ENCODE assay signal across 8 cellular contexts in the genomic region with DNA sequence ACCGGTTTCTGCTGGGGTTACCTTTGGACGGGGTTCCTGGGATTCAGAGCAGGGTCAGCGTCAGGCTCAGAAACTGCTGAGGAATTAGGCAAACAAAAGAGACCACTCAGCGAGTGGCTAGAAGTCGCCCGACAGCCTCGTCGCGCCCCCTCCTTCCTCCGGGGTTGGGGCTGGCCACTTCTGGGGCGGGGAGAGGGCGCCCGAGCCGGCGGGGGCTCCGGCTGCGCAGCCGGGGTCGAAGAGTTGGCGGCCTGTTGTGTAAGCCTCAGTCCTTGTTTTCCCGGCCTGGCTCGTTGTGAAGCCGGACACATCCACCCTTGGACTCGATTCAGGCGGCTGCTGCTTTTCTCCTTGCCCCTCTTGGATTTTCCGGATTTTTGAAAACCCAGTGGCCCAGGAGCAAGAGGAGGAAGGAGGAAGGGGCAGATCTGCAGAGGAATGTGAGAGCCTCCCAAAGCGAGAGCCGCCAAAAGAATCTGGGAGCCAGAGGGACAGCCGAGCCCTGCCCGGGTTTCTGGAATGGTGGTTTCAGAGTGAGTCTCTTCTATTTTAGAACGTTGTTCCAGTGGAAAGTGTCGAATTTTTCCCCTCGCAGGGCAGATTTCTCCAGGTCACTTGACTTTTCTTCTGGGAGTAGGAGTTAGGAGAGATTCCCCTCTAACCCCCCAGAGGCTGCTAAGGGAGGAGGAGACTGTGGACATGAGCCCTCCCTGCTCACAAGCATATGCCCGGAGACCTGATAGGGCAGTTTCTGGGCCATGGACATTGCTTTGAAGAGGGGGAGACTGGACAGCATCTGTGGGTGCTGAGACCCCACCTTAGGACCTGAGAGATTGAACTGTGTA. TPM values are rescaled to one million over a fixed set of nuclear protein-coding genes. Genes with fewer than 3 reads are reported as not detected.
DNase-seq lines count a peak whose midpoint lies in the region; ATAC-seq, FAIRE-seq and TF ChIP-seq lines count a peak whose summit lies in the region.

No MANE protein-coding gene starts in this region.

- H3K14ac ChIP-seq in trophoblast cell (ENCODE audit: low read length) = peak overlapping the region; percentile 56

- no peaks in the 10 kb centered on the region for H3K9me3 Mint-ChIP-seq in activated T-cell treated with anti-CD3 and anti-CD28 coated beads, Interleukin-2, amount 50 U/mL, for 4 hours
- H3K9me3 Mint-ChIP-seq in activated naive CD4-positive, alpha-beta T cell treated with anti-CD3 and anti-CD28 coated beads, Interleukin-2, amount 50 U/mL, for 72 hours = no peaks in the 10 kb centered on the region

- 2 to 4% methylated on average over 29 to 34 of the region's 34 CpGs for WGBS in heart right ventricle, 2 donors
- no CpG with 5 or more reads among the region's 34 CpGs for WGBS in trophoblast cell (ENCODE audit: extremely low coverage, insufficient coverage, insufficient read length)

- H2AK5ac ChIP-seq in trophoblast cell (ENCODE audit: low read length) = peak overlapping the region; percentile 4

- intact Hi-C loops in heart right ventricle (cut with DNase I) = loop anchor here in 1 of 10 donors (10.0 kb wide), 1 partner anchor 256 kb away; the partner anchor contains the start of gene FBXO22

- peaks cover 14% of the 10 kb centered on the region for H3K79me2 ChIP-seq in trophoblast cell (ENCODE audit: control insufficient read depth, insufficient read depth, low read length, poor library complexity)

- FAIRE-seq in GM19239 (lab: Jason Lieb, UNC) = no peak

- peak overlapping the region; percentile 78 for H3K18ac ChIP-seq in trophoblast cell (ENCODE audit: low read length)

- TF ChIP-seq CTCF in heart right ventricle (IDR thresholded peaks at IDR 0.05) = no peak

- peak overlapping the region; percentile 50 for H3K9ac ChIP-seq in trophoblast cell (ENCODE audit: low read length)

- peak overlapping the region; percentile 28 for H2BK120ac ChIP-seq in trophoblast cell (ENCODE audit: insufficient read depth, low read length, poor library complexity)

- peak overlapping the region; percentile 73 for H4K8ac ChIP-seq in trophoblast cell (ENCODE audit: low read depth, low read length)

- H3K27ac ChIP-seq in heart right ventricle (peak overlapping the region; percentile 90 to 98 (median 96)), trophoblast cell (ENCODE audit: low read depth, low read length) (peak overlapping the region; percentile 92)

- peak overlapping the region; percentile 67 to 87 (median 77) for H3K4me3 ChIP-seq in heart right ventricle
- H3K4me3 ChIP-seq in trophoblast cell (ENCODE audit: low read depth, low read length) = peak overlapping the region; percentile 76

- peaks cover 4% of the 10 kb centered on the region for H3K27me3 Mint-ChIP-seq in activated T-cell treated with anti-CD3 and anti-CD28 coated beads, Interleukin-2, amount 50 U/mL, for 4 hours (ENCODE audit: low read depth)

- H4K91ac ChIP-seq in trophoblast cell (ENCODE audit: low read depth, low read length) = peak overlapping the region; percentile 95

- H3K27me3 ChIP-seq in heart right ventricle (peaks cover 0 to 5% (median 0%) of the 10 kb centered on the region in 7 donors), trophoblast cell (ENCODE audit: insufficient read depth, low read length) (no peaks in the 10 kb centered on the region)

- H3K4ac ChIP-seq in trophoblast cell (ENCODE audit: low read depth, low read length) = peak overlapping the region; percentile 71

- peak overlapping the region; percentile 55 for H2AFZ ChIP-seq in trophoblast cell (ENCODE audit: insufficient read depth, low read length, poor library complexity)

- H3K4me1 Mint-ChIP-seq in activated T-cell treated with anti-CD3 and anti-CD28 coated beads, Interleukin-2, amount 50 U/mL, for 4 hours (ENCODE audit: low read depth) = peaks cover 35% of the 10 kb centered on the region

- peak overlapping the region; percentile 5 for H2BK12ac ChIP-seq in trophoblast cell (ENCODE audit: low read length)

- H3K4me1 ChIP-seq in heart right ventricle (peaks cover 41 to 67% (median 59%) of the 10 kb centered on the region in 9 donors), trophoblast cell (ENCODE audit: control insufficient read depth in 1 of 2, insufficient read depth in 2 of 2, low read length in 2 of 2) (peaks cover 35 to 46% of the 10 kb centered on the region in 2 experiments)

- peaks cover 18% of the 10 kb centered on the region for H3K79me1 ChIP-seq in trophoblast cell (ENCODE audit: low read length)

- peaks cover 0 to 28% (median 0%) of the 10 kb centered on the region in 9 donors for H3K36me3 ChIP-seq in heart right ventricle
- peaks cover 10 to 17% of the 10 kb centered on the region in 2 experiments for H3K36me3 ChIP-seq in trophoblast cell (ENCODE audit: control insufficient read depth in 1 of 2, insufficient read depth in 2 of 2, low read length in 2 of 2)

- peak overlapping the region; percentile 82 for H3K4me2 ChIP-seq in trophoblast cell (ENCODE audit: low read length)

- H3K4me3 Mint-ChIP-seq in activated T-cell treated with anti-CD3 and anti-CD28 coated beads, Interleukin-2, amount 50 U/mL, for 4 hours = peak overlapping the region; percentile 81

- H3K9me3 ChIP-seq in heart right ventricle (no peaks in the 10 kb centered on the region), trophoblast cell (ENCODE audit: insufficient read depth, low read depth, low read length) (no peaks in the 10 kb centered on the region)

- H3K27ac Mint-ChIP-seq in activated naive CD4-positive, alpha-beta T cell treated with anti-CD3 and anti-CD28 coated beads, Interleukin-2, amount 50 U/mL, for 72 hours = peak overlapping the region; percentile 36 to 82

- H4K12ac ChIP-seq in trophoblast cell (ENCODE audit: low read depth, low read length) = peak overlapping the region; percentile 29

- peak overlapping the region; percentile 58 for H2BK5ac ChIP-seq in trophoblast cell (ENCODE audit: low read depth, low read length, poor library complexity)

- no peaks in the 10 kb centered on the region for H3K36me3 Mint-ChIP-seq in activated T-cell treated with anti-CD3 and anti-CD28 coated beads, Interleukin-2, amount 50 U/mL, for 4 hours (ENCODE audit: insufficient read depth)
- no peaks in the 10 kb centered on the region for H3K36me3 Mint-ChIP-seq in activated naive CD4-positive, alpha-beta T cell treated with anti-CD3 and anti-CD28 coated beads, Interleukin-2, amount 50 U/mL, for 72 hours

- peak in 1 of 2 donors; percentile 15 for ATAC-seq in activated T-cell treated with anti-CD3 and anti-CD28 coated beads, Interleukin-2, amount 50 U/mL, for 4 hours
- peak in 1 of 2 donors; percentile 10 for ATAC-seq in activated naive CD4-positive, alpha-beta T cell treated with anti-CD3 and anti-CD28 coated beads, Interleukin-2, amount 50 U/mL, for 72 hours
- ATAC-seq in heart right ventricle (peak; percentile 24 to 46 (median 37)), HG03442 (IDR thresholded peaks at IDR 0.05; ENCODE audit: unreplicated experiment) (no peak)

- DNase-seq in activated T-cell treated with anti-CD3 and anti-CD28 coated beads, Interleukin-2, amount 50 U/mL, for 4 hours = no peak
- DNase-seq in activated T-cell treated with anti-CD3 and anti-CD28 coated beads, Interleukin-2, amount 50 U/mL, for 48 hours = no peak
- no peak for DNase-seq in activated naive CD4-positive, alpha-beta T cell treated with anti-CD3 and anti-CD28 coated beads, Interleukin-2, amount 50 U/mL, for 72 hours (ENCODE audit: low spot score in 2 of 2)
- DNase-seq in heart right ventricle (peak; percentile 53 to 59), trophoblast cell (peak in 1 of 2 donors; percentile 35), GM19239 (ENCODE audit: insufficient read length, low spot score) (no peak), epidermal melanocyte (ENCODE audit: insufficient read length, low spot score) (no peak)

- H3K23ac ChIP-seq in trophoblast cell (ENCODE audit: low read length) = no peak overlapping the region

RNA-seq across cellular contexts. Expression of gene SNX33, which starts 0.7 kb away (rescaled TPM):
- total RNA-seq in activated T-cell treated with anti-CD3 and anti-CD28 coated beads, Interleukin-2, amount 50 U/mL, for 4 hours = 1 to 10 TPM; 2.4 to 3.4 (median 2.5) TPM
- total RNA-seq in activated naive CD4-positive, alpha-beta T cell treated with anti-CD3 and anti-CD28 coated beads, Interleukin-2, amount 50 U/mL, for 72 hours = 1 to 10 TPM; 3.1 to 4.0 TPM
- total RNA-seq in heart right ventricle = 10 to 100 TPM in 4 of 10 donors, 1 to 10 TPM in 6; 7.6 to 14.8 (median 9.8) TPM
- polyA plus RNA-seq in heart right ventricle = 1 to 10 TPM; 7.4 to 8.1 TPM
- 11.9 and 12.6 TPM in 2 replicates for polyA plus RNA-seq in trophoblast cell (2013)

RNA-seq across cellular contexts. Expression of gene IMP3, which starts 8.4 kb away (rescaled TPM):
- 100 to 1,000 TPM; 133 to 156 (median 142) TPM for total RNA-seq in activated T-cell treated with anti-CD3 and anti-CD28 coated beads, Interleukin-2, amount 50 U/mL, for 4 hours
- total RNA-seq in activated naive CD4-positive, alpha-beta T cell treated with anti-CD3 and anti-CD28 coated beads, Interleukin-2, amount 50 U/mL, for 72 hours = 10 to 100 TPM; 66.5 to 93.8 TPM
- 10 to 100 TPM; 33.8 to 57.6 (median 40.2) TPM for total RNA-seq in heart right ventricle
- 10 to 100 TPM; 33.7 to 77.2 TPM for polyA plus RNA-seq in heart right ventricle
- polyA plus RNA-seq in trophoblast cell (2013) = 41.5 and 44.6 TPM in 2 replicates

RNA-seq across cellular contexts. Expression of gene SNUPN, which starts 22.9 kb away (rescaled TPM):
- 10 to 100 TPM; 32.1 to 35.7 (median 32.8) TPM for total RNA-seq in activated T-cell treated with anti-CD3 and anti-CD28 coated beads, Interleukin-2, amount 50 U/mL, for 4 hours
- total RNA-seq in activated naive CD4-positive, alpha-beta T cell treated with anti-CD3 and anti-CD28 coated beads, Interleukin-2, amount 50 U/mL, for 72 hours = 10 to 100 TPM; 36.1 to 37.3 TPM
- total RNA-seq in heart right ventricle = 10 to 100 TPM; 12.9 to 18.2 (median 16.1) TPM
- polyA plus RNA-seq in heart right ventricle = 10 to 100 TPM; 14.6 to 17.4 TPM
- 10.5 and 10.6 TPM in 2 replicates for polyA plus RNA-seq in trophoblast cell (2013)

Comparison
In these comparisons a context has a peak if more than half of its experiments do, and no peak if none do; other contexts are left out.
1. DNase-seq: peak in heart right ventricle (2 of 2); none in activated T-cell treated with anti-CD3 and anti-CD28 coated beads, Interleukin-2, amount 50 U/mL, for 4 hours (single experiment), activated T-cell treated with anti-CD3 and anti-CD28 coated beads, Interleukin-2, amount 50 U/mL, for 48 hours (0 of 2), activated naive CD4-positive, alpha-beta T cell treated with anti-CD3 and anti-CD28 coated beads, Interleukin-2, amount 50 U/mL, for 72 hours (0 of 2), GM19239 (single experiment) and epidermal melanocyte (single experiment).